ENCODE assay signal across 9 cellular contexts in the genomic region with DNA sequence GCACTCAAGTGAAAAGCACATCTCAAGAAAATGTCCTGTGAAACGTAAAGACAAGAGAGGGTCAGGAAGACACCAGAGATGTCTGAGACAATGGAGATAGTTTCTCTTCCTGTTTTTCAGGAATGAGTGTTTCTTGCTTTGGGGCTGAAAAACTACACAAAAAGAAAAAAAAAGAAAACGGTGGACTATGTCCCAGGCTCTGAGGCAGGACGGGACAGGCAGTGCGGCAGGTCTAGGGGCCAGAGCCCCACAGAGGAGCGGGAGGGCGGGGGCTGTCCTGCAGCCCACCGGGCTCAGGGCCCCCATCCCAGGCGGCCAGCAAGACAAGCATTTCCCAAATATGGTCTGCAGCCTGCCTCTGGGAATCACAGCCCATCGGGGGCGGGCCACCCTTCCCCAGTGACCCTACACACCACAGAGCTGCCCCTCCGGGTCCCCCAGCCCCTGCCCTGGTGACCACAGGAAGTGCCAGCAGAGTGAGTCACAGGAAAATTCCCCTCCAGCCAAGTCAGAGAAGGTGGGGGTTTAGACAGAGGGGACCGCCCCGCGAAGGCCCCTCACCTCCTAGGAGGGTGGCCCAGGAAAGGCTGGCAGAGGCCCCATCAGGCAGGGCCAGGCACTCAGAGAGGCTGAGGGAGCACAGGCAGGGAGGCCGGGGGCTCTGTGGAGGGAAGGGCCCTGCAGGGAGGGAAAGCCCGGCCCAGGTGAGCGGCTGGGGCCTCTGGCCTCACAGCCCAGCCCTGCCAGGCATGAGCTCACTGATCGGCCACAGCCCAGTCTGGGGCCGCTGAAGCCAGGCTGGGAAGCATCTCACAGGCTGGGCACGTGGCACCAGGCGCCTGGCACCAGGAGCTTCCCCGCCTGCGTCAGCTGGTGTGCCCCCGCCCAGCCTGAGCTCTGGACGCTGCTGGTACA. TPM values are rescaled to one million over a fixed set of nuclear protein-coding genes. Genes with fewer than 3 reads are reported as not detected.
DNase-seq lines count a peak whose midpoint lies in the region; FAIRE-seq and TF ChIP-seq lines count a peak whose summit lies in the region.
"Had no signal": no experiment of that assay in that cellular context is flagged by ENCODE, and none has a peak within 500 bp of the region (broad histone marks: within the 10 kb centered on the region; RNA-seq: fewer than 3 reads in every experiment).

No MANE protein-coding gene starts in this region.

- TF ChIP-seq POLR2A in GM12891 (IDR thresholded peaks at IDR 0.05; ENCODE audit: low read depth, low read length) = no peak

- no peak for DNase-seq in GM12891 (ENCODE audit: insufficient read length, low spot score)
- peak; percentile 92 for DNase-seq in cerebellum (ENCODE audit: low spot score)
- DNase-seq in kidney tubule cell (ENCODE audit: low spot score) = peak; percentile 99
- DNase-seq in stromal cell of bone marrow (ENCODE audit: low read depth) = peak; percentile 87
- no peak for DNase-seq in central memory CD4-positive, alpha-beta T cell
- no peak for DNase-seq in GM19240 (ENCODE audit: insufficient read length, low spot score)
- DNase-seq in GF-D8 (lab: John Stamatoyannopoulos, UW) = no peak

- TF ChIP-seq EP300 in Ishikawa (IDR thresholded peaks at IDR 0.05; ENCODE audit: borderline replicate concordance) = no peak; the same call in 1 of the 2 replicates

- TF ChIP-seq RAD21 in Ishikawa (IDR thresholded peaks at IDR 0.05; ENCODE audit: low read depth) = no peak

- FAIRE-seq in GM12891 (lab: Jason Lieb, UNC) = peak; percentile 61

TF ChIP-seq in GM12891, 5 proteins besides CTCF, POLR2A, EP300 and RAD21:
- peak; percentile 86 for TF ChIP-seq SPI1 (IDR thresholded peaks at IDR 0.05; ENCODE audit: low read depth, low read length)
- TF ChIP-seq POLR2AphosphoS5 (IDR thresholded peaks at IDR 0.05; ENCODE audit: low read depth, low read length) = no peak
- TF ChIP-seq TAF1 (IDR thresholded peaks at IDR 0.05; ENCODE audit: low read depth, low read length) = no peak
- no peak for TF ChIP-seq PAX5 (IDR thresholded peaks at IDR 0.05; ENCODE audit: insufficient read depth, low read length, severe bottlenecking)

TF ChIP-seq in Ishikawa, 13 proteins besides CTCF, POLR2A, EP300 and RAD21:
- no peak for TF ChIP-seq TCF12 (IDR thresholded peaks at IDR 0.05; ENCODE audit: low read depth)
- no peak for TF ChIP-seq YY1 (IDR thresholded peaks at IDR 0.05; ENCODE audit: low read depth)
- no peak for TF ChIP-seq FOXM1 (IDR thresholded peaks at IDR 0.05; ENCODE audit: borderline replicate concordance, low read depth)
- TF ChIP-seq REST (IDR thresholded peaks at IDR 0.05; ENCODE audit: low read depth) = no peak
- peak; percentile 39; the same call in 1 of the 2 replicates for TF ChIP-seq NFIC (IDR thresholded peaks at IDR 0.05)
- peak; percentile 74 for TF ChIP-seq USF1 (IDR thresholded peaks at IDR 0.05)
- peak; percentile 83 for TF ChIP-seq MAX (IDR thresholded peaks at IDR 0.05)
- TF ChIP-seq CEBPB (IDR thresholded peaks at IDR 0.05) = no peak
- peak; percentile 96 for TF ChIP-seq ZBTB7A (IDR thresholded peaks at IDR 0.05; ENCODE audit: low read depth)
- peak; percentile 48; the same call in 1 of the 2 replicates for TF ChIP-seq TEAD4 (IDR thresholded peaks at IDR 0.05)
- no peak for TF ChIP-seq CREB1 (IDR thresholded peaks at IDR 0.05; ENCODE audit: low read depth)
- no peak for TF ChIP-seq EGR1 (IDR thresholded peaks at IDR 0.05)
- no peak for TF ChIP-seq TAF1 (IDR thresholded peaks at IDR 0.05; ENCODE audit: low read depth)
TF ChIP-seq in Ishikawa: peak in this region for 5.

RNA-seq across cellular contexts. Expression of gene BCAR1, which starts 6.3 kb away (rescaled TPM):
- 13.4 TPM for polyA plus RNA-seq in GM12891 (2012; ENCODE audit: low read depth, missing spikeins)
- 24.5 TPM for total RNA-seq in cerebellum
- total RNA-seq: T-helper 1 cell treated with Interleukin-12 subunit alpha and Interleukin-12 subunit beta and Interleukin-4 antibody, amounts not matched to agents 30 ng/mL and 1 ng/mL, for 36 hours had no signal

RNA-seq across cellular contexts. Expression of gene CTRB1, which starts 26.3 kb away (rescaled TPM):
- not detected for polyA plus RNA-seq in GM12891 (2012; ENCODE audit: low read depth, missing spikeins)
- not detected for total RNA-seq in cerebellum
- total RNA-seq: T-helper 1 cell treated with Interleukin-12 subunit alpha and Interleukin-12 subunit beta and Interleukin-4 antibody, amounts not matched to agents 30 ng/mL and 1 ng/mL, for 36 hours had no signal

RNA-seq across cellular contexts. Expression of gene CTRB2, which starts 38.1 kb away (rescaled TPM):
- not detected for polyA plus RNA-seq in GM12891 (2012; ENCODE audit: low read depth, missing spikeins)
- not detected for total RNA-seq in cerebellum
- total RNA-seq: T-helper 1 cell treated with Interleukin-12 subunit alpha and Interleukin-12 subunit beta and Interleukin-4 antibody, amounts not matched to agents 30 ng/mL and 1 ng/mL, for 36 hours had no signal

Comparison
In these comparisons a context has a peak if more than half of its experiments do, and no peak if none do; other contexts are left out.
1. DNase-seq: peak in cerebellum (single experiment), kidney tubule cell (single experiment) and stromal cell of bone marrow (single experiment); none in GM12891 (single experiment), central memory CD4-positive, alpha-beta T cell (single experiment), GM19240 (single experiment) and GF-D8 (single experiment).